ENCODE assay signal across 9 cellular contexts in the genomic region with DNA sequence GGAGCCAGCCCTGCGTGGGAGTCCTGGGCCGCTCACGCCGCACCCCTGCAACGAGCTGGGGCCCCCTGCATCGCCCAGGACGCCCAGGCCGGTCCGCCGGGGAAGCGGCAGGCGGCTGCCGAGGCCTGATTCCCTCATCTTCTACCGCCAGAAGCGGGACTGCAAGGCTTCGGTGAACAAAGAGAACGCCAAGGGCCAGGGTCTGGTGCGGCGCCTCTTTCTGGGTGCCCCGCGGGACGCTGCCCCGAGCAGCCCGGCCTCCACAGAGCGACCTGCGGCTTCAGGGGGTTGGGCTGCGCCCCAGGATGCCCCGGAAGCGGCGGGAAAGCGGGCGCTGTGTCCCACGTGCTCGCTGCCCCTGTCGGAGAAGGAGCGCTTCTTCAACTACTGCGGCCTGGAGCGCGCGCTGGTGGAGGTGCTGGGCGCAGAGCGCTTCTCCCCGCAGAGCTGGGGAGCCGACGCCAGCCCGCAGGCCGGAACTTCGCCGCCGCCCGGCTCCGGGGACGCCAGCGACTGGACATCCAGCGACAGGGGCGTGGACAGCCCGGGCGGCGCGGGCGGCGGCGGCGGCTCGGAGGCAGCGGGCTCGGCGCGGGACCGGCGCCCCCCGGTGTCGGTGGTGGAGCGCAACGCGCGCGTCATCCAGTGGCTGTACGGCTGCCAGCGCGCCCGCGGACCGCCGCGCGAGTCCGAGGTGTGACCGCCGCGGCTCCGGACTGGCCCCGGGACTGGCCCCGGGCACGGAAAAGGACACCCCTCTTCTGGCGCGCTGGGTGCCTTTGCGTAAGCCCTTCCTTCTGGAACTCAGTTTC. TPM values are rescaled to one million over a fixed set of nuclear protein-coding genes. Genes with fewer than 3 reads are reported as not detected.
DNase-seq lines count a peak whose midpoint lies in the region; ATAC-seq and TF ChIP-seq lines count a peak whose summit lies in the region.
"Had no signal": no experiment of that assay in that cellular context is flagged by ENCODE, and none has a peak within 500 bp of the region (broad histone marks: within the 10 kb centered on the region; RNA-seq: fewer than 3 reads in every experiment).

No MANE protein-coding gene starts in this region.

- DNase-seq in H7 (peak; percentile 87), SKM-1 (lab: John Stamatoyannopoulos, UW; ENCODE audit: unreplicated experiment) (peak; percentile 44), brain microvascular endothelial cell (no peak), skeletal muscle cell (ENCODE audit: low read depth) (no peak)

- no peaks in the 10 kb centered on the region for H3K9me3 ChIP-seq in iPS-18a (ENCODE audit: control insufficient read depth, low read depth, low read length)

- ATAC-seq in GM18907 (IDR thresholded peaks at IDR 0.05; ENCODE audit: unreplicated experiment), result no peak
- ATAC-seq in HG02642 (IDR thresholded peaks at IDR 0.05; ENCODE audit: poor library complexity, unreplicated experiment), result no peak

- H3K27ac ChIP-seq in ACC112 (ENCODE audit: low read depth, low read length) (no peak overlapping the region), brain microvascular endothelial cell (no peak overlapping the region), iPS-18a (ENCODE audit: low read length) (no peak overlapping the region)

- peak overlapping the region; percentile 85 for H3K4me3 ChIP-seq in ACC112 (ENCODE audit: low read depth, low read length)
- H3K4me3 ChIP-seq in H7 (ENCODE audit: insufficient read depth, low read depth, low read length), result peak overlapping the region; percentile 48
- H3K4me3 ChIP-seq in brain microvascular endothelial cell (ENCODE audit: low read depth, low read length), result peak overlapping the region; percentile 46
- H3K4me3 ChIP-seq in iPS-18a (ENCODE audit: low read length), result peak overlapping the region; percentile 56
- peak overlapping the region; percentile 46 for H3K4me3 ChIP-seq in skeletal muscle cell (ENCODE audit: low read depth, low read length)

- peak overlapping the region; percentile 65 for H3K9ac ChIP-seq in iPS-18a (ENCODE audit: low read length)

- TF ChIP-seq CTCF in brain microvascular endothelial cell (IDR thresholded peaks at IDR 0.05; ENCODE audit: low read depth, low read length, missing control alignments), result no peak

- in situ Hi-C loops in brain microvascular endothelial cell (cut with HindIII; ENCODE audit: low pct_ligation_motif_present, low sequenced_read_pairs), result no loop called here

- H3K4me1 ChIP-seq in ACC112 (ENCODE audit: control insufficient read depth, insufficient read depth, low read length, unreplicated experiment) (peaks cover 8% of the 10 kb centered on the region), iPS-18a (ENCODE audit: control insufficient read depth, low read depth, low read length) (peaks cover 30% of the 10 kb centered on the region)

- peak overlapping the region; percentile 98 for H2AFZ ChIP-seq in ACC112 (ENCODE audit: low read length, unreplicated experiment)

- H3K27me3 ChIP-seq in ACC112 (ENCODE audit: insufficient read depth, low read length) (peaks cover 4% of the 10 kb centered on the region; the same call in 1 of the 2 replicates), H7 (ENCODE audit: control insufficient read depth, insufficient read depth, low read length) (peaks cover 56% of the 10 kb centered on the region), brain microvascular endothelial cell (replicated peaks) (no peaks in the 10 kb centered on the region), iPS-18a (ENCODE audit: control insufficient read depth, insufficient read depth, low read length) (peaks cover 96% of the 10 kb centered on the region)

- H3K36me3 ChIP-seq in ACC112 (ENCODE audit: insufficient read depth, low read length) (no peaks in the 10 kb centered on the region), H7 (replicated peaks; ENCODE audit: control insufficient read depth, insufficient read depth, low read length) (no peaks in the 10 kb centered on the region), brain microvascular endothelial cell (replicated peaks) (no peaks in the 10 kb centered on the region), iPS-18a (ENCODE audit: control insufficient read depth, low read depth, low read length) (no peaks in the 10 kb centered on the region)

- H3K79me2 ChIP-seq in ACC112 (ENCODE audit: control insufficient read depth, insufficient read depth, low read length, unreplicated experiment), result no peaks in the 10 kb centered on the region

RNA-seq across cellular contexts. Expression of gene FAM110D, which starts 2.7 kb away (rescaled TPM):
- 1.00 and 2.7 TPM in 2 replicates for total RNA-seq in H7 (2014; rRNA removed; shearing (Covaris generic))
- total RNA-seq: mononuclear cell had no signal

RNA-seq across cellular contexts. Expression of gene C1orf232, which starts 7.1 kb away (rescaled TPM):
- total RNA-seq in H7 (2014; rRNA removed; shearing (Covaris generic)), result not detected in 2 replicates
- total RNA-seq: mononuclear cell had no signal

RNA-seq across cellular contexts. Expression of gene ZNF593, which starts 8.1 kb away (rescaled TPM):
- total RNA-seq in H7 (2014; rRNA removed; shearing (Covaris generic)), result 32.8 and 59.0 TPM in 2 replicates

RNA-seq across cellular contexts. Expression of gene ZNF593OS, which starts 10.0 kb away (rescaled TPM):
- 0.22 TPM in 1 of 2 replicates, not detected in the other for total RNA-seq in H7 (2014; rRNA removed; shearing (Covaris generic))
- total RNA-seq: mononuclear cell had no signal

RNA-seq across cellular contexts. Expression of gene CNKSR1, which starts 15.7 kb away (rescaled TPM):
- total RNA-seq in H7 (2014; rRNA removed; shearing (Covaris generic)), result 21.7 and 23.1 TPM in 2 replicates

Comparison
In these comparisons a context has a peak if more than half of its experiments do, and no peak if none do; other contexts are left out.
1. DNase-seq: peak in H7 (single experiment) and SKM-1 (single experiment); none in brain microvascular endothelial cell (single experiment) and skeletal muscle cell (single experiment).
2. Peak in every context shown above with its lines, with median percentiles within 50 percentile points of each other: H3K4me3 ChIP-seq.